In the genomic region with DNA sequence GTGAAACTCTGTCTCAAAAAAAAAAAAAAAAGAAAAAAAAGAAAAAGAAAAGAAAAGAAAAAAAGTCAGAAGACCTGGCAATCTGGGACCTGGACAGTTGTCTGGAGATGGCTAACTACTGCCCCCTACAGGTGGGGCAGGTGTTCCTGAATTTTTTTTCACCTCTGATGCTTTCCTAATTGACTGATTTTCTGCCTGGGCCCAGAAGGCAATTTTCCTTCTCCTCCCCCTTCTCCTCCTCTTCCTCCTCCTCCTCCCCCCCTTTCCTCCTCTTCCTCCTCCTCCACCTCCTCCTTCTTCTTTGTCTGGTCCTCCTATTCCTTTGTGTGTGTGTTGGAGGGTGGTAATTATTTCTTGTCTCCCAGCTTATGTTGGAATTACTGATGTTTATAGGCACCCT, we compare ENCODE assay signal across 8 cellular contexts. TPM values are rescaled to one million over a fixed set of nuclear protein-coding genes. Genes with fewer than 3 reads are reported as not detected.
A peak's percentile ranks its signal among the peaks of the same experiment; 100 is the strongest.
DNase-seq lines count a peak whose midpoint lies in the region; ATAC-seq, FAIRE-seq and TF ChIP-seq lines count a peak whose summit lies in the region.

No MANE protein-coding gene starts in this region.

- H3K4me3 ChIP-seq in SK-N-SH (ENCODE audit: low read depth in 2 of 2, low read length in 1 of 2) (no peak overlapping the region), MM.1S (ENCODE audit: low read length) (no peak overlapping the region), astrocyte of the spinal cord (ENCODE audit: low read depth, low read length) (no peak overlapping the region), pancreas (no peak overlapping the region), spleen (no peak overlapping the region)

- H3K27ac ChIP-seq in SK-N-SH (ENCODE audit: low read depth in 2 of 2, low read length in 1 of 2) (no peak overlapping the region), MM.1S (ENCODE audit: low read length) (no peak overlapping the region), pancreas (no peak overlapping the region), spleen (no peak overlapping the region)

- CTCF ChIA-PET in SK-N-SH (lab: Yijun Ruan, JAX), result interaction anchor here (1.0 kb wide), 1 partner anchor 419 kb away, joined by 3 read pairs; no protein-coding TSS in a partner anchor

- FAIRE-seq in pancreas (lab: Jason Lieb, UNC), result no peak

- no peak overlapping the region for H3K4me3 Mint-ChIP-seq in effector memory CD8-positive, alpha-beta T cell

- peak; percentile 55 for TF ChIP-seq RAD21 in SK-N-SH (IDR thresholded peaks at IDR 0.05; ENCODE audit: low read length)

- in situ Hi-C loops in astrocyte of the spinal cord (cut with HindIII; ENCODE audit: low sequenced_read_pairs), result no loop called here

- no peaks in the 10 kb centered on the region for H3K4me1 Mint-ChIP-seq in effector memory CD8-positive, alpha-beta T cell (ENCODE audit: low read depth in 2 of 2)

- H3K4me2 ChIP-seq in SK-N-SH (no peak overlapping the region), MM.1S (ENCODE audit: low read depth, low read length) (no peak overlapping the region)

- peaks cover 4% of the 10 kb centered on the region for H3K36me3 Mint-ChIP-seq in effector memory CD8-positive, alpha-beta T cell (ENCODE audit: insufficient read depth)

- ATAC-seq in SK-N-SH treated with all-trans-retinoic acid at 6 μM for 48 hours (no peak; the same call in 2 of the 3 replicates), pancreas (peak in 2 of 4 donors; percentile 47 to 60), GM21576 (IDR thresholded peaks at IDR 0.05; ENCODE audit: unreplicated experiment) (no peak)
- no peak for ATAC-seq in effector memory CD8-positive, alpha-beta T cell (replicated peaks)

- H3K27me3 ChIP-seq in SK-N-SH (ENCODE audit: insufficient read depth), result no peaks in the 10 kb centered on the region
- no peaks in the 10 kb centered on the region for H3K27me3 ChIP-seq in MM.1S (replicated peaks; ENCODE audit: insufficient read depth, low read length)
- H3K27me3 ChIP-seq in pancreas, result no peaks in the 10 kb centered on the region
- H3K27me3 ChIP-seq in spleen (replicated peaks in 1 of 7), result no peaks in the 10 kb centered on the region

- no peak for TF ChIP-seq EP300 in SK-N-SH (IDR thresholded peaks at IDR 0.05; ENCODE audit: borderline replicate concordance in 1 of 2, low read depth in 1 of 2, low read length in 1 of 2)

- H3K9me2 ChIP-seq in SK-N-SH, result no peaks in the 10 kb centered on the region
- H3K9me2 ChIP-seq in MM.1S (replicated peaks; ENCODE audit: insufficient read depth, low read length), result no peaks in the 10 kb centered on the region

- H3F3A ChIP-seq in SK-N-SH (replicated peaks; ENCODE audit: insufficient read depth) (no peaks in the 10 kb centered on the region), MM.1S (ENCODE audit: insufficient read depth, low read length) (no peaks in the 10 kb centered on the region)

- POLR2A ChIA-PET in SK-N-SH (lab: Yijun Ruan, JAX), result no interaction called here

- no peaks in the 10 kb centered on the region for H3K79me2 ChIP-seq in SK-N-SH (ENCODE audit: insufficient read depth)
- H3K79me2 ChIP-seq in MM.1S (ENCODE audit: low read length), result no peaks in the 10 kb centered on the region

- H4K20me1 ChIP-seq in SK-N-SH (ENCODE audit: insufficient read depth), result no peaks in the 10 kb centered on the region
- H4K20me1 ChIP-seq in MM.1S (ENCODE audit: insufficient read depth, low read length), result no peaks in the 10 kb centered on the region

- H3K36me3 ChIP-seq in SK-N-SH (replicated peaks in 1 of 2; ENCODE audit: control insufficient read depth in 1 of 2, insufficient read depth in 2 of 2, low read length in 1 of 2) (no peaks in the 10 kb centered on the region), MM.1S (replicated peaks; ENCODE audit: insufficient read depth, low read length) (no peaks in the 10 kb centered on the region), pancreas (no peaks in the 10 kb centered on the region), spleen (no peaks in the 10 kb centered on the region)

- DNase-seq in SK-N-SH (no peak), MM.1S (peak; percentile 50), astrocyte of the spinal cord (ENCODE audit: low read depth, low spot score) (no peak), pancreas (peak in 2 of 6 donors; percentile 11 to 41), spleen (no peak)
- DNase-seq in effector memory CD8-positive, alpha-beta T cell, result no peak

- H3K4me1 ChIP-seq in SK-N-SH (ENCODE audit: control insufficient read depth in 1 of 2, insufficient read depth in 2 of 2, low read depth in 1 of 2, low read length in 1 of 2), result no peaks in the 10 kb centered on the region
- no peaks in the 10 kb centered on the region for H3K4me1 ChIP-seq in MM.1S (ENCODE audit: low read length)
- H3K4me1 ChIP-seq in pancreas, result no peaks in the 10 kb centered on the region
- H3K4me1 ChIP-seq in spleen, result no peaks in the 10 kb centered on the region

- TF ChIP-seq CTCF in SK-N-SH (IDR thresholded peaks at IDR 0.05) (peak; percentile 57), MM.1S (IDR thresholded peaks at IDR 0.05; ENCODE audit: low read length) (peak; percentile 51), astrocyte of the spinal cord (IDR thresholded peaks at IDR 0.05; ENCODE audit: low read depth, low read length) (peak; percentile 43), pancreas (IDR thresholded peaks at IDR 0.05) (peak; percentile 17 to 38 (median 30)), spleen (IDR thresholded peaks at IDR 0.05 in 8 of 11, conservative IDR thresholded peaks at IDR 0.05 in 3 of 11) (peak in 4 of 11 experiments; percentile 10 to 26 (median 20))

- no peaks in the 10 kb centered on the region for H3K9me3 ChIP-seq in SK-N-SH
- H3K9me3 ChIP-seq in MM.1S (replicated peaks; ENCODE audit: insufficient read depth, low read length), result no peaks in the 10 kb centered on the region
- H3K9me3 ChIP-seq in pancreas, result no peaks in the 10 kb centered on the region
- H3K9me3 ChIP-seq in spleen, result no peaks in the 10 kb centered on the region

- H2AFZ ChIP-seq in SK-N-SH (ENCODE audit: low read depth) (no peak overlapping the region), MM.1S (ENCODE audit: low read length) (no peak overlapping the region)

- H3K27ac Mint-ChIP-seq in effector memory CD8-positive, alpha-beta T cell, result no peak overlapping the region

- H3K27me3 Mint-ChIP-seq in effector memory CD8-positive, alpha-beta T cell, result peaks cover 5 to 26% of the 10 kb centered on the region in 2 donors

- TF ChIP-seq POLR2A in spleen (IDR thresholded peaks at IDR 0.05), result no peak

- H3K9ac ChIP-seq in SK-N-SH, result no peak overlapping the region
- no peak overlapping the region for H3K9ac ChIP-seq in MM.1S (ENCODE audit: low read length)

- intact Hi-C loops in pancreas (cut with DNase I), result no loop called here
- intact Hi-C loops in spleen (cut with DNase I; ENCODE audit: low total_unique reads), result no loop called here

- no peaks in the 10 kb centered on the region for H3K9me3 Mint-ChIP-seq in effector memory CD8-positive, alpha-beta T cell

TF ChIP-seq in SK-N-SH, 30 proteins besides CTCF, POLR2A, EP300 and RAD21:
- TF ChIP-seq GATA2 (CRISPR knock-in tag; IDR thresholded peaks at IDR 0.05) (no peak), SMC3 (IDR thresholded peaks at IDR 0.05; ENCODE audit: low read depth, low read length) (peak; percentile 25; the same call in 1 of the 2 replicates)
- TF ChIP-seq, protein P1, sequence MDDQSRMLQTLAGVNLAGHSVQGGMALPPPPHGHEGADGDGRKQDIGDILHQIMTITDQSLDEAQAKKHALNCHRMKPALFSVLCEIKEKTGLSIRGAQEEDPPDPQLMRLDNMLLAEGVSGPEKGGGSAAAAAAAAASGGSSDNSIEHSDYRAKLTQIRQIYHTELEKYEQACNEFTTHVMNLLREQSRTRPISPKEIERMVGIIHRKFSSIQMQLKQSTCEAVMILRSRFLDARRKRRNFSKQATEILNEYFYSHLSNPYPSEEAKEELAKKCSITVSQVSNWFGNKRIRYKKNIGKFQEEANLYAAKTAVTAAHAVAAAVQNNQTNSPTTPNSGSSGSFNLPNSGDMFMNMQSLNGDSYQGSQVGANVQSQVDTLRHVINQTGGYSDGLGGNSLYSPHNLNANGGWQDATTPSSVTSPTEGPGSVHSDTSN (IDR thresholded peaks at IDR 0.05), result no peak

TF ChIP-seq in SK-N-SH treated with all-trans-retinoic acid at 6 μM for 48 hours, 23 proteins besides CTCF, POLR2A, EP300 and RAD21:
- TF ChIP-seq, protein P2, sequence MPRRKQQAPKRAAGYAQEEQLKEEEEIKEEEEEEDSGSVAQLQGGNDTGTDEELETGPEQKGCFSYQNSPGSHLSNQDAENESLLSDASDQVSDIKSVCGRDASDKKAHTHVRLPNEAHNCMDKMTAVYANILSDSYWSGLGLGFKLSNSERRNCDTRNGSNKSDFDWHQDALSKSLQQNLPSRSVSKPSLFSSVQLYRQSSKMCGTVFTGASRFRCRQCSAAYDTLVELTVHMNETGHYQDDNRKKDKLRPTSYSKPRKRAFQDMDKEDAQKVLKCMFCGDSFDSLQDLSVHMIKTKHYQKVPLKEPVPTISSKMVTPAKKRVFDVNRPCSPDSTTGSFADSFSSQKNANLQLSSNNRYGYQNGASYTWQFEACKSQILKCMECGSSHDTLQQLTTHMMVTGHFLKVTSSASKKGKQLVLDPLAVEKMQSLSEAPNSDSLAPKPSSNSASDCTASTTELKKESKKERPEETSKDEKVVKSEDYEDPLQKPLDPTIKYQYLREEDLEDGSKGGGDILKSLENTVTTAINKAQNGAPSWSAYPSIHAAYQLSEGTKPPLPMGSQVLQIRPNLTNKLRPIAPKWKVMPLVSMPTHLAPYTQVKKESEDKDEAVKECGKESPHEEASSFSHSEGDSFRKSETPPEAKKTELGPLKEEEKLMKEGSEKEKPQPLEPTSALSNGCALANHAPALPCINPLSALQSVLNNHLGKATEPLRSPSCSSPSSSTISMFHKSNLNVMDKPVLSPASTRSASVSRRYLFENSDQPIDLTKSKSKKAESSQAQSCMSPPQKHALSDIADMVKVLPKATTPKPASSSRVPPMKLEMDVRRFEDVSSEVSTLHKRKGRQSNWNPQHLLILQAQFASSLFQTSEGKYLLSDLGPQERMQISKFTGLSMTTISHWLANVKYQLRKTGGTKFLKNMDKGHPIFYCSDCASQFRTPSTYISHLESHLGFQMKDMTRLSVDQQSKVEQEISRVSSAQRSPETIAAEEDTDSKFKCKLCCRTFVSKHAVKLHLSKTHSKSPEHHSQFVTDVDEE (CRISPR knock-in tag; IDR thresholded peaks at IDR 0.05), result no peak
- TF ChIP-seq SNAI2 (CRISPR knock-in tag; IDR thresholded peaks at IDR 0.05) (no peak), ZC3H10 (CRISPR knock-in tag; IDR thresholded peaks at IDR 0.05) (no peak), GLIS3 (CRISPR knock-in tag; IDR thresholded peaks at IDR 0.05) (no peak), ZNF8 (CRISPR knock-in tag; IDR thresholded peaks at IDR 0.05) (no peak)

RNA-seq across cellular contexts. Expression of a gene that starts 26.7 kb away (rescaled TPM):
- polyA plus RNA-seq in SK-N-SH (2012; rRNA removed) (1.0 and 1.4 TPM in 2 replicates), pancreas (under 1 TPM in 1 of 2 donors, not detected in 1; 0.26 TPM), spleen (not detected)
- polyA plus RNA-seq in SK-N-SH (2012; cell fraction: cytosol; rRNA removed), result 0.91 and 1.3 TPM in 2 replicates
- polyA plus RNA-seq in SK-N-SH (2012; cell fraction: nucleus; rRNA removed), result 1.8 and 2.5 TPM in 2 replicates
- total RNA-seq in pancreas (under 1 TPM in 5 of 6 donors, not detected in 1; 0.12 to 0.85 (median 0.14) TPM), spleen (not detected)
